ENCODE assay signal across 9 cellular contexts in the genomic region with DNA sequence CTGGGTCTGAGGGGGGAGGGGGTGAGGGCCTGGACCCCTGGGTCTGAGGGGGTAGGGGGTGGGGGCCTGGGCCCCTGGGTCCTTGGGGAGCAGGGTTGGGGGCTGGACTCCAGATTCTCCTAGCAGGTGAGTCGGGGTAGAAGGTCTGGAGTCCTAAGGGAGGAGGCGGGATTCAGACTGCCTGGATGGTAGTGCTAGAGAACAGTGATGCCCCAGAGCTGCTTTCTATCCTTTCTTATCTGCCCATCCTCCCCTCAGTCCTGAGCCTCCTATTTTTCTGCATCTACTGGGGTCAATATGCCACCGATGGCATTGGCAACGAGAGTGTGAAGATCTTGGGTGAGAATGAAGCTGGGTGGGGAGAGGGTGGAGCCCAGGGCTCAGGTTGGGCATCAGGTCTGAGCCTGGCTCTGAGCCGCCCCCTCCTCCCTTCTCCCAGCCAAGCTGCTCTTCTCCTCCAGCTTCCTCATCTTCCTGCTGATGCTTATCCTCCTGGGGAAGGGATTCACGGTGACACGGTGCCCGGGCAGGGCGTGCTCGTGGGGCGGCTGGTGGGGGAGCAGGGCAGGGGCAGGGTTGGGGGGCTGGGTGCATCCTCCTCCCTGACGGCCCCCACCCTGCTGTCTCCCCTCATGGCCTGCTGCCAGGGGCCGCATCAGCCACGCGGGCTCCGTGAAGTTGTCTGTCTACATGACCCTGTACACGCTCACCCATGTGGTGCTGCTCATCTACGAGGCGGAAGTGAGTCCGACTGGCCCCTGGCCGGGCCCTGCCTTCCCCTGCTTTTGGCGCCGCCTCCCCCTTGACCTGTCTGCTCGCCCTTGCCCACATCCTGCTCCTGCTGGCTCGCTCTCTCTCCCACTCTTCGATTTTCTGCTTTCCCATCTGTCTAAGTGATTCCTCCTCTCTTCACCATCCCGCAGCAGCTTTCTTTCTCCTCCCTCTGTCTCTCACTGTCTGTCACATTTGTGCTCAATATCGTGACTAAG. TPM values are rescaled to one million over a fixed set of nuclear protein-coding genes. Genes with fewer than 3 reads are reported as not detected.
A peak's percentile ranks its signal among the peaks of the same experiment; 100 is the strongest.
DNase-seq lines count a peak whose midpoint lies in the region; ATAC-seq, FAIRE-seq and TF ChIP-seq lines count a peak whose summit lies in the region.
"Had no signal": no experiment of that assay in that cellular context is flagged by ENCODE, and none has a peak within 500 bp of the region (broad histone marks: within the 10 kb centered on the region; RNA-seq: fewer than 3 reads in every experiment).

No MANE protein-coding gene starts in this region.

- H3K27me3 Mint-ChIP-seq in astrocyte (ENCODE audit: low read depth, unreplicated experiment): peaks cover 48% of the 10 kb centered on the region

- peak overlapping the region; percentile 41 for H2AFZ ChIP-seq in astrocyte (ENCODE audit: low read depth, low read length)

- H3K79me2 ChIP-seq in astrocyte (ENCODE audit: insufficient read depth, low read length): no peaks in the 10 kb centered on the region

- peaks cover 11% of the 10 kb centered on the region for H3K27me3 ChIP-seq in astrocyte (ENCODE audit: insufficient read depth, low read length)

- H3K4me1 Mint-ChIP-seq in astrocyte (ENCODE audit: low read depth, unreplicated experiment): peaks cover 2% of the 10 kb centered on the region
- peaks cover 34% of the 10 kb centered on the region for H3K4me1 Mint-ChIP-seq in stimulated activated effector memory CD8-positive, alpha-beta T cell treated with anti-CD3 and anti-CD28 coated beads, Interleukin-12 subunit alpha, Interleukin-12 subunit beta, amount 100 ng/mL, for 72 hours

- no peak overlapping the region for H3K4me3 Mint-ChIP-seq in astrocyte (ENCODE audit: unreplicated experiment)
- H3K4me3 Mint-ChIP-seq in stimulated activated effector memory CD8-positive, alpha-beta T cell treated with anti-CD3 and anti-CD28 coated beads, Interleukin-12 subunit alpha, Interleukin-12 subunit beta, amount 100 ng/mL, for 72 hours: peak overlapping the region; percentile 49
- H3K4me3 Mint-ChIP-seq: WTC11 had no signal

- no peaks in the 10 kb centered on the region for H3K9me3 ChIP-seq in astrocyte (ENCODE audit: insufficient read depth, low read depth, low read length)

- peak overlapping the region; percentile 33 for H3K4me2 ChIP-seq in astrocyte (ENCODE audit: low read length)

- no peaks in the 10 kb centered on the region for H3K36me3 ChIP-seq in astrocyte (ENCODE audit: insufficient read depth, low read length)

- ATAC-seq in GM18861 (IDR thresholded peaks at IDR 0.05; ENCODE audit: unreplicated experiment) (peak; percentile 43), HG03521 (IDR thresholded peaks at IDR 0.05; ENCODE audit: unreplicated experiment) (no peak)
- ATAC-seq in stimulated activated effector memory CD8-positive, alpha-beta T cell treated with anti-CD3 and anti-CD28 coated beads, Interleukin-12 subunit alpha, Interleukin-12 subunit beta, amount 100 ng/mL, for 72 hours: peak; percentile 59
- ATAC-seq: WTC11 had no signal

- no peak overlapping the region for H3K27ac ChIP-seq in astrocyte (ENCODE audit: low read depth, low read length)

- DNase-seq in NCI-H1694 (lab: John Stamatoyannopoulos, UW) (peak; percentile 49), astrocyte (ENCODE audit: low read depth) (no peak), AML-193 (lab: John Stamatoyannopoulos, UW) (no peak)
- no peak for DNase-seq in stimulated activated effector memory CD8-positive, alpha-beta T cell treated with anti-CD3 and anti-CD28 coated beads, Interleukin-12 subunit alpha, Interleukin-12 subunit beta, amount 100 ng/mL, for 72 hours (ENCODE audit: low spot score in 2 of 2)
- no peak for DNase-seq in central memory CD4-positive, alpha-beta T cell

- no peaks in the 10 kb centered on the region for H3K36me3 Mint-ChIP-seq in astrocyte (ENCODE audit: low read depth, unreplicated experiment)
- no peaks in the 10 kb centered on the region for H3K36me3 Mint-ChIP-seq in stimulated activated effector memory CD8-positive, alpha-beta T cell treated with anti-CD3 and anti-CD28 coated beads, Interleukin-12 subunit alpha, Interleukin-12 subunit beta, amount 100 ng/mL, for 72 hours
- H3K36me3 Mint-ChIP-seq: WTC11 had no signal

- no peak overlapping the region for H3K9ac ChIP-seq in astrocyte (ENCODE audit: low read length)

- no peaks in the 10 kb centered on the region for H3K9me3 Mint-ChIP-seq in astrocyte (ENCODE audit: unreplicated experiment)
- H3K9me3 Mint-ChIP-seq in stimulated activated effector memory CD8-positive, alpha-beta T cell treated with anti-CD3 and anti-CD28 coated beads, Interleukin-12 subunit alpha, Interleukin-12 subunit beta, amount 100 ng/mL, for 72 hours: no peaks in the 10 kb centered on the region
- H3K9me3 Mint-ChIP-seq: WTC11 had no signal

- no peak overlapping the region for H3K4me3 ChIP-seq in astrocyte (ENCODE audit: insufficient read depth, low read depth, low read length)

- no peak for FAIRE-seq in astrocyte (lab: Jason Lieb, UNC)

- H3K27ac Mint-ChIP-seq in astrocyte (ENCODE audit: unreplicated experiment): no peak overlapping the region
- peak overlapping the region; percentile 18 for H3K27ac Mint-ChIP-seq in stimulated activated effector memory CD8-positive, alpha-beta T cell treated with anti-CD3 and anti-CD28 coated beads, Interleukin-12 subunit alpha, Interleukin-12 subunit beta, amount 100 ng/mL, for 72 hours
- H3K27ac Mint-ChIP-seq: WTC11 had no signal

- H4K20me1 ChIP-seq in astrocyte (ENCODE audit: insufficient read depth, low read length): no peaks in the 10 kb centered on the region

- peaks cover 6% of the 10 kb centered on the region for H3K4me1 ChIP-seq in astrocyte (ENCODE audit: insufficient read depth, low read length)

- no peak for TF ChIP-seq CTCF in astrocyte (IDR thresholded peaks at IDR 0.05; ENCODE audit: insufficient read depth, low read depth, low read length)

RNA-seq across cellular contexts. Expression of a gene that starts 3.4 kb away (rescaled TPM):
- total RNA-seq in astrocyte: 0.70 TPM in 1 of 2 replicates, not detected in the other
- total RNA-seq: lung microvascular endothelial cell had no signal

RNA-seq across cellular contexts. Expression of a gene that starts 8.9 kb away (rescaled TPM):
- total RNA-seq in astrocyte: 42.0 and 45.7 TPM in 2 replicates

RNA-seq across cellular contexts. Expression of a gene that starts 14.1 kb away (rescaled TPM):
- total RNA-seq in astrocyte: 44.1 and 51.8 TPM in 2 replicates

RNA-seq across cellular contexts. Expression of a gene that starts 14.6 kb away (rescaled TPM):
- 1.3 and 1.4 TPM in 2 replicates for total RNA-seq in astrocyte

RNA-seq across cellular contexts. Expression of a gene that starts 47.5 kb away (rescaled TPM):
- total RNA-seq in astrocyte: 73.4 and 78.5 TPM in 2 replicates
